ENCODE assay signal across 8 cellular contexts in genomic region chr11:66676931-66677598, GRCh38. TPM values are rescaled to one million over a fixed set of nuclear protein-coding genes. Genes with fewer than 3 reads are reported as not detected.
A peak's percentile ranks its signal among the peaks of the same experiment; 100 is the strongest.
DNase-seq lines count a peak whose midpoint lies in the region; ATAC-seq and TF ChIP-seq lines count a peak whose summit lies in the region.

No MANE protein-coding gene starts in this region.

- H3K4ac ChIP-seq in mesendoderm (ENCODE audit: low read depth, low read length), result peak overlapping the region; percentile 63

- peak overlapping the region; percentile 93 for H3K56ac ChIP-seq in mesendoderm (ENCODE audit: low read length)

- peaks cover 49% of the 10 kb centered on the region for H3K4me1 ChIP-seq in left ventricle myocardium inferior
- peaks cover 4% of the 10 kb centered on the region for H3K4me1 ChIP-seq in mesendoderm (ENCODE audit: control insufficient read depth, low read depth, low read length)
- peaks cover 36% of the 10 kb centered on the region for H3K4me1 ChIP-seq in vagina

- H2BK120ac ChIP-seq in mesendoderm (ENCODE audit: low read depth, low read length), result no peak overlapping the region

- H3K79me1 ChIP-seq in mesendoderm (ENCODE audit: low read length), result peaks cover 7% of the 10 kb centered on the region

- in situ Hi-C loops in brain microvascular endothelial cell (cut with HindIII; ENCODE audit: low pct_ligation_motif_present, low sequenced_read_pairs), result no loop called here

- no peak overlapping the region for H2BK15ac ChIP-seq in mesendoderm (replicated peaks; ENCODE audit: low read depth)

- H2AK5ac ChIP-seq in mesendoderm (ENCODE audit: low read length), result no peak overlapping the region

- peak overlapping the region; percentile 83 for H3K4me3 ChIP-seq in left ventricle myocardium inferior
- H3K4me3 ChIP-seq in brain microvascular endothelial cell (ENCODE audit: low read depth, low read length), result peak overlapping the region; percentile 80
- H3K4me3 ChIP-seq in mesendoderm (ENCODE audit: low read length), result peak overlapping the region; percentile 61
- peak overlapping the region; percentile 66 to 87 for H3K4me3 ChIP-seq in vagina

- peak overlapping the region; percentile 93 for H3K9ac ChIP-seq in mesendoderm (ENCODE audit: low read length)

- ATAC-seq in Right ventricle myocardium inferior (no peak), GM21447 (IDR thresholded peaks at IDR 0.05; ENCODE audit: unreplicated experiment) (no peak), GM19467 (IDR thresholded peaks at IDR 0.05; ENCODE audit: unreplicated experiment) (no peak)

- no peak for TF ChIP-seq POLR2A in vagina (IDR thresholded peaks at IDR 0.05)

- peak overlapping the region; percentile 13 for H3K18ac ChIP-seq in mesendoderm (ENCODE audit: low read length)

- H3K27ac ChIP-seq in left ventricle myocardium inferior (replicated peaks) (peak overlapping the region; percentile 94), brain microvascular endothelial cell (peak overlapping the region; percentile 91), mesendoderm (ENCODE audit: low read depth, low read length) (peak overlapping the region; percentile 92), vagina (peak overlapping the region; percentile 93)

- no peak overlapping the region for H4K8ac ChIP-seq in mesendoderm (ENCODE audit: low read depth, low read length)

- peaks cover 14% of the 10 kb centered on the region for H3K79me2 ChIP-seq in mesendoderm (ENCODE audit: control insufficient read depth, insufficient read depth, low read length)

- intact Hi-C loops in left ventricle myocardium inferior (cut with micrococcal nuclease) (loop anchor here (5.0 kb wide), 1 partner anchor 95 kb away; no protein-coding TSS in a partner anchor), Right ventricle myocardium inferior (cut with DNase I) (loop anchor here (2.0 to 5.0 kb wide), 2 partner anchors 38 to 85 kb away; partner anchors contain the start of genes CCDC87, CCS and RBM4), vagina (cut with DNase I) (no loop called here)

- H3K4me2 ChIP-seq in mesendoderm (ENCODE audit: low read length), result peak overlapping the region; percentile 100

- peak overlapping the region; percentile 24 for H2BK5ac ChIP-seq in mesendoderm (ENCODE audit: low read length)

- no CpG with 5 or more reads among the region's 27 CpGs for WGBS in mesendoderm (ENCODE audit: extremely low coverage, insufficient coverage, low lambda C conversion rate)

- H3K23ac ChIP-seq in mesendoderm (ENCODE audit: low read length), result no peak overlapping the region

- H3K27me3 ChIP-seq in left ventricle myocardium inferior (ENCODE audit: low read depth), result no peaks in the 10 kb centered on the region
- H3K27me3 ChIP-seq in brain microvascular endothelial cell (replicated peaks), result no peaks in the 10 kb centered on the region
- H3K27me3 ChIP-seq in mesendoderm (ENCODE audit: insufficient read depth, low read length, poor library complexity), result no peaks in the 10 kb centered on the region
- H3K27me3 ChIP-seq in vagina, result no peaks in the 10 kb centered on the region

- H3K36me3 ChIP-seq in left ventricle myocardium inferior, result peaks cover 6% of the 10 kb centered on the region
- H3K36me3 ChIP-seq in brain microvascular endothelial cell (replicated peaks), result peaks cover 6% of the 10 kb centered on the region
- peaks cover 2% of the 10 kb centered on the region for H3K36me3 ChIP-seq in mesendoderm (ENCODE audit: control insufficient read depth, insufficient read depth, low read length)
- no peaks in the 10 kb centered on the region for H3K36me3 ChIP-seq in vagina

- H4K5ac ChIP-seq in mesendoderm (ENCODE audit: low read length), result no peak overlapping the region

- H3K9me3 ChIP-seq in left ventricle myocardium inferior (replicated peaks), result no peaks in the 10 kb centered on the region
- H3K9me3 ChIP-seq in vagina, result no peaks in the 10 kb centered on the region

- DNase-seq in left ventricle myocardium inferior, result no peak
- DNase-seq in Right ventricle myocardium inferior (ENCODE audit: missing footprints), result no peak
- DNase-seq in brain microvascular endothelial cell, result no peak
- no peak for DNase-seq in mesendoderm
- no peak for DNase-seq in vagina (ENCODE audit: extremely low spot score in 2 of 2)
- DNase-seq in NCI-H1048 (lab: John Stamatoyannopoulos, UW), result no peak

- TF ChIP-seq CTCF in left ventricle myocardium inferior (IDR thresholded peaks at IDR 0.05; ENCODE audit: borderline replicate concordance) (no peak), brain microvascular endothelial cell (IDR thresholded peaks at IDR 0.05; ENCODE audit: low read depth, low read length, missing control alignments) (no peak), vagina (IDR thresholded peaks at IDR 0.05) (no peak)

RNA-seq across cellular contexts. Expression of gene RBM4B, which starts 0.6 kb away (rescaled TPM):
- total RNA-seq in left ventricle myocardium inferior (11.8 TPM), Right ventricle myocardium inferior (14.0 TPM), vagina (17.4 TPM)
- 20.5 TPM for polyA plus RNA-seq in mesendoderm (2013, experiment 1 of 2)
- polyA plus RNA-seq in mesendoderm (2013, experiment 2 of 2), result 19.3 TPM

RNA-seq across cellular contexts. Expression of gene RBM4, which starts 38.6 kb away (rescaled TPM):
- total RNA-seq in left ventricle myocardium inferior (57.1 TPM), Right ventricle myocardium inferior (72.1 TPM), vagina (61.1 TPM)
- polyA plus RNA-seq in mesendoderm (2013, experiment 1 of 2), result 165 TPM
- 161 TPM for polyA plus RNA-seq in mesendoderm (2013, experiment 2 of 2)

RNA-seq across cellular contexts. Expression of gene SPTBN2, which starts 52.0 kb away (rescaled TPM):
- total RNA-seq in left ventricle myocardium inferior (0.77 TPM), Right ventricle myocardium inferior (0.95 TPM), vagina (117 TPM)
- polyA plus RNA-seq in mesendoderm (2013, experiment 1 of 2), result 14.9 TPM
- 15.9 TPM for polyA plus RNA-seq in mesendoderm (2013, experiment 2 of 2)

Comparison
In these comparisons a context has a peak if more than half of its experiments do, and no peak if none do; other contexts are left out.
1. RNA of gene SPTBN2, which starts 52.0 kb away (total RNA-seq): 117 TPM in vagina (single experiment); 0.95 TPM in Right ventricle myocardium inferior (single experiment) and 0.77 TPM in left ventricle myocardium inferior (single experiment); every median in the first group is over 10 times any median in the second.
2. Peak in every context shown above with its lines, with median percentiles within 50 percentile points of each other: H3K27ac ChIP-seq and H3K4me3 ChIP-seq.